20 cellular contexts compared by ENCODE assay signal in genomic region chr5:115849258-115849798, GRCh38. TPM values are rescaled to one million over a fixed set of nuclear protein-coding genes. Genes with fewer than 3 reads are reported as not detected.
DNase-seq lines count a peak whose midpoint lies in the region; ATAC-seq, FAIRE-seq and TF ChIP-seq lines count a peak whose summit lies in the region.
"Had no signal": no experiment of that assay in that cellular context is flagged by ENCODE, and none has a peak within 500 bp of the region (broad histone marks: within the 10 kb centered on the region; RNA-seq: fewer than 3 reads in every experiment).

No MANE protein-coding gene starts in this region.

- H3K9me3 Mint-ChIP-seq in glutamatergic neuron (ENCODE audit: unreplicated experiment): no peaks in the 10 kb centered on the region

- TF ChIP-seq RAD21 in HCT116 (IDR thresholded peaks at IDR 0.05; ENCODE audit: low read depth): no peak

- H3K4me3 ChIP-seq in right atrium auricular region (no peak overlapping the region), HCT116 (replicated peaks in 1 of 2; ENCODE audit: low read depth in 1 of 2, low read length in 2 of 2) (0 out of 4 replicates have a peak overlapping the region, but pooled peaks of 1 of the 2 experiments have one; percentile 0)
- H3K4me3 ChIP-seq: HAP-1 had no signal

- H4K20me1 ChIP-seq in HCT116 (ENCODE audit: insufficient read depth): no peaks in the 10 kb centered on the region

- H3K27ac ChIP-seq in right atrium auricular region: peak overlapping the region; percentile 2 to 43
- peak overlapping the region; percentile 96 for H3K27ac ChIP-seq in HCT116 (ENCODE audit: low read depth, low read length)
- H3K27ac ChIP-seq: KMS-11 had no signal

- peaks cover 0 to 10% of the 10 kb centered on the region in 2 donors for H3K9me3 ChIP-seq in right atrium auricular region
- H3K9me3 ChIP-seq in HCT116 (ENCODE audit: control insufficient read depth in 1 of 2, insufficient read depth in 1 of 2, low read depth in 1 of 2, low read length in 2 of 2): no peaks in the 10 kb centered on the region
- H3K9me3 ChIP-seq: HAP-1 had no signal

- peak overlapping the region; percentile 70 for H3K9ac ChIP-seq in HCT116 (ENCODE audit: low read length)
- H3K9ac ChIP-seq: KMS-11 had no signal

- no peak for TF ChIP-seq CTCF in right atrium auricular region (IDR thresholded peaks at IDR 0.05)
- no peak for TF ChIP-seq CTCF in HCT116 (IDR thresholded peaks at IDR 0.05 in 2 of 3, conservative IDR thresholded peaks at IDR 0.05 in 1 of 3; ENCODE audit: borderline replicate concordance in 1 of 3, insufficient read depth in 1 of 3, low read depth in 2 of 3, low read length in 2 of 3)
- no peak for TF ChIP-seq CTCF in glutamatergic neuron (IDR thresholded peaks at IDR 0.05; ENCODE audit: partially characterized antibody, unreplicated experiment)

- TF ChIP-seq POLR2A in HCT116 (IDR thresholded peaks at IDR 0.05; ENCODE audit: borderline replicate concordance, extremely low read depth, insufficient read depth, insufficient read length): no peak

- peak overlapping the region; percentile 20 for H3K27ac Mint-ChIP-seq in glutamatergic neuron (ENCODE audit: unreplicated experiment)
- H3K27ac Mint-ChIP-seq: CD4-positive, CD25-positive, alpha-beta regulatory T cell had no signal

- H3K79me2 ChIP-seq in HCT116 (ENCODE audit: insufficient read depth, low read length): peaks cover 100% of the 10 kb centered on the region

- peak overlapping the region; percentile 91 for H3K4me2 ChIP-seq in HCT116 (ENCODE audit: low read length)
- H3K4me2 ChIP-seq: KMS-11 had no signal

- FAIRE-seq in urothelium cell line (lab: Jason Lieb, UNC): peak; percentile 23
- FAIRE-seq: HTR-8/SVneo, RCC 7860 had no signal

- H3K4me3 Mint-ChIP-seq in glutamatergic neuron (ENCODE audit: unreplicated experiment): no peak overlapping the region

- H3K4me1 Mint-ChIP-seq in glutamatergic neuron (ENCODE audit: low read depth, unreplicated experiment): peaks cover 13% of the 10 kb centered on the region

- H3K27me3 Mint-ChIP-seq in glutamatergic neuron (ENCODE audit: unreplicated experiment): no peaks in the 10 kb centered on the region
- H3K27me3 Mint-ChIP-seq: CD4-positive, CD25-positive, alpha-beta regulatory T cell had no signal

- ATAC-seq in left cardiac atrium: no peak
- ATAC-seq in HCT116: 0 out of 2 replicates have a peak, but pooled peaks have one; percentile 5
- ATAC-seq in GM18502 (IDR thresholded peaks at IDR 0.05; ENCODE audit: poor library complexity, unreplicated experiment): no peak

- no peaks in the 10 kb centered on the region for H3K36me3 Mint-ChIP-seq in glutamatergic neuron (ENCODE audit: unreplicated experiment)

- POLR2A ChIA-PET in HCT116 (lab: Charles Lee): interaction anchor here (0.7 kb wide), 1 partner anchor 243 kb away, joined by 5 read pairs; no protein-coding TSS in a partner anchor

- H3K9me2 ChIP-seq in HCT116 (ENCODE audit: insufficient read depth): no peaks in the 10 kb centered on the region

- no peaks in the 10 kb centered on the region for H3K27me3 ChIP-seq in right atrium auricular region
- H3K27me3 ChIP-seq in HCT116 (ENCODE audit: insufficient read depth, low read length): no peaks in the 10 kb centered on the region

- RAD21 ChIA-PET in HCT116 (lab: Charles Lee; ENCODE audit: low non-redundant PET in 1 of 2, low total read pairs in 2 of 2, uncharacterized antibody in 2 of 2, unreplicated experiment in 2 of 2): no interaction called here

- no peaks in the 10 kb centered on the region for H3K36me3 ChIP-seq in right atrium auricular region
- peaks cover 0 to 5% of the 10 kb centered on the region in 2 experiments; a peak in 2 of 4 replicates for H3K36me3 ChIP-seq in HCT116 (ENCODE audit: control insufficient read depth in 1 of 2, insufficient read depth in 2 of 2, low read length in 2 of 2)
- H3K36me3 ChIP-seq: HAP-1 had no signal

- no peak for DNase-seq in right atrium auricular region (ENCODE audit: low spot score)
- DNase-seq in left cardiac atrium: no peak
- DNase-seq in HCT116 (ENCODE audit: low read depth, low spot score): no peak
- DNase-seq in glutamatergic neuron: no peak
- DNase-seq in urothelium cell line (ENCODE audit: low spot score): no peak
- DNase-seq in amniotic stem cell (lab: John Stamatoyannopoulos, UW): no peak
- DNase-seq: CD4-positive, CD25-positive, alpha-beta regulatory T cell; DMS79; IMR-90; MV-4-11; NCI-H1694 treated with DMSO at 0.1 percent for 48 hours; NCI-H2081 treated with DMSO at 0.1 percent for 48 hours; NCI-H2171 treated with DMSO at 0.1 percent for 48 hours; NCI-H524 treated with DMSO at 0.1 percent for 48 hours had no signal

- CTCF ChIA-PET in HCT116 (lab: Charles Lee): no interaction called here

- peaks cover 0 to 37% of the 10 kb centered on the region in 2 donors for H3K4me1 ChIP-seq in right atrium auricular region
- H3K4me1 ChIP-seq in HCT116 (ENCODE audit: control insufficient read depth in 1 of 2, insufficient read depth in 2 of 2, low read length in 2 of 2): peaks cover 84 to 99% of the 10 kb centered on the region in 2 experiments

- intact Hi-C loops in left cardiac atrium (cut with DNase I) (no loop called here), HCT116 (cut with micrococcal nuclease) (loop anchor here (5.0 kb wide), 1 partner anchor 218 kb away; no protein-coding TSS in a partner anchor)

- BruUV-seq in HCT116 (replicated peaks; lab: Mats Ljungman, UMichigan): no TSS peak

- no peak overlapping the region for H2AFZ ChIP-seq in HCT116 (ENCODE audit: low read depth, low read length, poor library complexity, severe bottlenecking)

TF ChIP-seq in HCT116, 20 proteins besides CTCF, POLR2A, EP300 and RAD21:
- no peak for TF ChIP-seq TCF7L2 (IDR thresholded peaks at IDR 0.05; ENCODE audit: borderline replicate concordance, extremely low read depth, insufficient read depth, insufficient read length)

RNA-seq across cellular contexts. Expression of gene AP3S1, which starts 7.6 kb away (rescaled TPM):
- 10 to 100 TPM; 50.1 to 63.4 TPM for total RNA-seq in right atrium auricular region
- total RNA-seq in left cardiac atrium: 10 to 100 TPM; 64.3 to 76.8 TPM
- 432 TPM for total RNA-seq in HCT116 (2021; ENCODE audit: unreplicated experiment)
- 96.9 and 149 TPM in 2 replicates for polyA plus RNA-seq in HCT116 (2012)
- total RNA-seq in glutamatergic neuron (ENCODE audit: unreplicated experiment): 131 TPM

RNA-seq across cellular contexts. Expression of gene ATG12, which starts 8.0 kb away (rescaled TPM):
- 10 to 100 TPM; 15.7 to 19.4 TPM for total RNA-seq in right atrium auricular region
- 10 to 100 TPM; 26.4 to 31.8 TPM for total RNA-seq in left cardiac atrium
- total RNA-seq in HCT116 (2021; ENCODE audit: unreplicated experiment): 270 TPM
- polyA plus RNA-seq in HCT116 (2012): 99.6 and 131 TPM in 2 replicates
- 67.3 TPM for total RNA-seq in glutamatergic neuron (ENCODE audit: unreplicated experiment)

RNA-seq across cellular contexts. Expression of gene CDO1, which starts 32.9 kb away (rescaled TPM):
- total RNA-seq in right atrium auricular region: 10 to 100 TPM; 24.7 to 66.0 TPM
- 10 to 100 TPM; 12.9 to 41.4 TPM for total RNA-seq in left cardiac atrium
- total RNA-seq in HCT116 (2021; ENCODE audit: unreplicated experiment): 0.17 TPM
- polyA plus RNA-seq in HCT116 (2012): 0.05 TPM in 1 of 2 replicates, not detected in the other
- 136 TPM for total RNA-seq in glutamatergic neuron (ENCODE audit: unreplicated experiment)
- total RNA-seq: OCI-LY7 had no signal

Comparison
In these comparisons a context has a peak if more than half of its experiments do, and no peak if none do; other contexts are left out.
1. RNA of gene CDO1, which starts 32.9 kb away (total RNA-seq): 136 TPM in glutamatergic neuron (single experiment), 24.7 to 66.0 TPM in right atrium auricular region and 12.9 to 41.4 TPM in left cardiac atrium; 0.17 TPM in HCT116 (single experiment); every median in the first group is over 10 times any median in the second.